ENCODE assay signal across 15 cellular contexts in genomic region chr1:202585591-202585934, GRCh38.
DNase-seq lines count a peak whose midpoint lies in the region; ATAC-seq and TF ChIP-seq lines count a peak whose summit lies in the region.
"Had no signal": no experiment of that assay in that cellular context is flagged by ENCODE, and none has a peak within 500 bp of the region (broad histone marks: within the 10 kb centered on the region; RNA-seq: fewer than 3 reads in every experiment).

No MANE protein-coding gene starts in this region.

- H3K4me3 Mint-ChIP-seq in activated CD4-positive, alpha-beta memory T cell treated with anti-CD3 and anti-CD28 coated beads, Interleukin-2, amount 10 ng/mL, durations not matched to agents 7 days and 5 days = no peak overlapping the region
- H3K4me3 Mint-ChIP-seq: activated CD4-positive, alpha-beta T cell treated with anti-CD3 and anti-CD28 coated beads, Interleukin-2, amount 10 ng/mL, durations not matched to agents 24 days and 14 days; activated T-cell treated with anti-CD3 and anti-CD28 coated beads, Interleukin-2, amount 50 U/mL, for 4 hours had no signal

- no peaks in the 10 kb centered on the region for H3K9me3 Mint-ChIP-seq in activated CD4-positive, alpha-beta memory T cell treated with anti-CD3 and anti-CD28 coated beads, Interleukin-2, amount 10 ng/mL, durations not matched to agents 7 days and 5 days
- H3K9me3 Mint-ChIP-seq: activated CD4-positive, alpha-beta T cell treated with anti-CD3 and anti-CD28 coated beads, Interleukin-2, amount 10 ng/mL, durations not matched to agents 24 days and 14 days; activated T-cell treated with anti-CD3 and anti-CD28 coated beads, Interleukin-2, amount 50 U/mL, for 4 hours had no signal

- H3K27ac ChIP-seq in IMR-90 (ENCODE audit: insufficient read depth, low read length) (0 out of 2 replicates have a peak overlapping the region, but pooled peaks have one; percentile 75), ascending aorta (peak overlapping the region; percentile 90 to 94), mesendoderm (ENCODE audit: low read depth, low read length) (peak overlapping the region; percentile 73), subcutaneous abdominal adipose tissue (ENCODE audit: low read depth, low read length) (peak overlapping the region; percentile 89)

- H3K23ac ChIP-seq in IMR-90 (ENCODE audit: low read depth, low read length) = peak overlapping the region; percentile 96
- H3K23ac ChIP-seq in mesendoderm (ENCODE audit: low read length) = no peak overlapping the region

- H3K4ac ChIP-seq in IMR-90 (ENCODE audit: low read depth, low read length) (peak overlapping the region; percentile 97; the same call in 1 of the 2 replicates), mesendoderm (ENCODE audit: low read depth, low read length) (no peak overlapping the region)

- H3K56ac ChIP-seq in IMR-90 (ENCODE audit: extremely low read depth, insufficient read depth, low read length) = peak overlapping the region; percentile 72; the same call in 1 of the 2 replicates
- no peak overlapping the region for H3K56ac ChIP-seq in mesendoderm (ENCODE audit: low read length)

- no peak for TF ChIP-seq RAD21 in IMR-90 (IDR thresholded peaks at IDR 0.05; ENCODE audit: low read length)

- dilution Hi-C loops in IMR-90 (cut with HindIII; ENCODE audit: low sequenced_read_pairs, unreplicated experiment) = no loop called here

- no peaks in the 10 kb centered on the region for H3K27me3 Mint-ChIP-seq in activated CD4-positive, alpha-beta memory T cell treated with anti-CD3 and anti-CD28 coated beads, Interleukin-2, amount 10 ng/mL, durations not matched to agents 7 days and 5 days
- H3K27me3 Mint-ChIP-seq: activated CD4-positive, alpha-beta T cell treated with anti-CD3 and anti-CD28 coated beads, Interleukin-2, amount 10 ng/mL, durations not matched to agents 24 days and 14 days had no signal

- H2AK5ac ChIP-seq in IMR-90 (ENCODE audit: low read depth, low read length) (peak overlapping the region; percentile 99; the same call in 1 of the 2 replicates), mesendoderm (ENCODE audit: low read length) (no peak overlapping the region)

- DNase-seq in IMR-90 (peak; percentile 47), ascending aorta (ENCODE audit: low spot score in 2 of 2) (no peak), mesendoderm (no peak), Kasumi-1 (lab: John Stamatoyannopoulos, UW) (no peak)
- DNase-seq in activated CD4-positive, alpha-beta memory T cell treated with anti-CD3 and anti-CD28 coated beads, Interleukin-2, amount 10 ng/mL, durations not matched to agents 7 days and 5 days = no peak
- DNase-seq: activated CD4-positive, alpha-beta T cell treated with anti-CD3 and anti-CD28 coated beads, Interleukin-2, amount 10 ng/mL, durations not matched to agents 24 days and 14 days; activated T-cell treated with anti-CD3 and anti-CD28 coated beads, Interleukin-2, amount 50 U/mL, for 4 hours; adrenal gland; cortex of kidney; NCI-H1930; NCI-H82; spleen had no signal

- no peak for TF ChIP-seq POLR2A in IMR-90 (IDR thresholded peaks at IDR 0.05; ENCODE audit: low read depth, low read length)

- no peak for TF ChIP-seq CTCF in IMR-90 (conservative IDR thresholded peaks at IDR 0.05; ENCODE audit: low read depth, low read length)
- no peak for TF ChIP-seq CTCF in ascending aorta (IDR thresholded peaks at IDR 0.05)

- H3K9me3 ChIP-seq in IMR-90 (ENCODE audit: control insufficient read depth, insufficient read depth, low read length) (no peaks in the 10 kb centered on the region), ascending aorta (no peaks in the 10 kb centered on the region), subcutaneous abdominal adipose tissue (ENCODE audit: control insufficient read depth in 5 of 5, low read length in 5 of 5) (no peaks in the 10 kb centered on the region)
- H3K9me3 ChIP-seq: adrenal gland, spleen had no signal

- H4K8ac ChIP-seq in IMR-90 (ENCODE audit: low read depth in 2 of 2, low read length in 2 of 2) = peak overlapping the region; percentile 80 to 95
- H4K8ac ChIP-seq in mesendoderm (ENCODE audit: low read depth, low read length) = no peak overlapping the region

- CTCF ChIA-PET in IMR-90 (lab: Yijun Ruan, JAX) = interaction anchor here (2.1 kb wide), 1 partner anchor 15 kb away, joined by 7 read pairs; no protein-coding TSS in a partner anchor
- CTCF ChIA-PET in activated CD4-positive, alpha-beta memory T cell treated with anti-CD3 and anti-CD28 coated beads, Interleukin-2, amount 10 ng/mL, durations not matched to agents 7 days and 5 days (lab: Charles Lee) = no interaction called here

- H4K91ac ChIP-seq in IMR-90 (ENCODE audit: insufficient read depth, low read depth, low read length) = peak overlapping the region; percentile 99

- H3K9ac ChIP-seq in IMR-90 (ENCODE audit: low read depth, low read length) = 0 out of 2 replicates have a peak overlapping the region, but pooled peaks have one; percentile 16
- no peak overlapping the region for H3K9ac ChIP-seq in mesendoderm (ENCODE audit: low read length)
- H3K9ac ChIP-seq in subcutaneous abdominal adipose tissue (ENCODE audit: low read length in 5 of 5) = peak overlapping the region in 1 of 5 donors; percentile 8

- H2BK5ac ChIP-seq in IMR-90 (ENCODE audit: low read depth, low read length, poor library complexity, severe bottlenecking) (peak overlapping the region; percentile 88), mesendoderm (ENCODE audit: low read length) (no peak overlapping the region)

- no peaks in the 10 kb centered on the region for H4K20me1 ChIP-seq in IMR-90 (ENCODE audit: insufficient read depth, low read length)

- H4K5ac ChIP-seq in IMR-90 (ENCODE audit: low read depth, low read length) = peak overlapping the region; percentile 93; the same call in 1 of the 2 replicates
- no peak overlapping the region for H4K5ac ChIP-seq in mesendoderm (ENCODE audit: low read length)

- H3K4me1 ChIP-seq in IMR-90 (ENCODE audit: control insufficient read depth, insufficient read depth, low read length) (peaks cover 44% of the 10 kb centered on the region), ascending aorta (peaks cover 8 to 48% of the 10 kb centered on the region in 2 donors), mesendoderm (ENCODE audit: control insufficient read depth, low read depth, low read length) (peaks cover 21% of the 10 kb centered on the region), subcutaneous abdominal adipose tissue (ENCODE audit: control insufficient read depth in 5 of 5, insufficient read depth in 5 of 5, low read length in 5 of 5) (peaks cover 11 to 61% (median 50%) of the 10 kb centered on the region in 5 donors)

- peak overlapping the region; percentile 99 for H3K14ac ChIP-seq in IMR-90 (replicated peaks; ENCODE audit: low read depth, low read length)

- in situ Hi-C loops in IMR-90 (cut with MboI; ENCODE audit: low sequenced_read_pairs) = no loop called here

- H2BK15ac ChIP-seq in IMR-90 (ENCODE audit: low read depth, low read length) (peak overlapping the region; percentile 100; the same call in 2 of the 3 replicates), mesendoderm (replicated peaks; ENCODE audit: low read depth) (no peak overlapping the region)

- intact Hi-C loops in IMR-90 (cut with micrococcal nuclease) (loop anchor here (5.0 kb wide), 1 partner anchor 78 kb away; no protein-coding TSS in a partner anchor), ascending aorta (cut with DNase I) (loop anchor here (5.0 to 10.0 kb wide), 2 partner anchors 78 to 381 kb away; no protein-coding TSS in a partner anchor)

- no TSS peak for BruUV-seq in IMR-90 (replicated peaks; lab: Mats Ljungman, UMichigan)

- no peaks in the 10 kb centered on the region for H3K27me3 ChIP-seq in IMR-90 (ENCODE audit: control insufficient read depth, insufficient read depth, low read length)
- no peaks in the 10 kb centered on the region for H3K27me3 ChIP-seq in ascending aorta
- no peaks in the 10 kb centered on the region for H3K27me3 ChIP-seq in mesendoderm (ENCODE audit: insufficient read depth, low read length, poor library complexity)
- H3K27me3 ChIP-seq in subcutaneous abdominal adipose tissue (ENCODE audit: control insufficient read depth in 5 of 5, insufficient read depth in 4 of 5, low read length in 5 of 5) = no peaks in the 10 kb centered on the region
- H3K27me3 ChIP-seq: adrenal gland, spleen had no signal

- POLR2A ChIA-PET in IMR-90 (lab: Charles Lee; ENCODE audit: unreplicated experiment) = no interaction called here
- POLR2A ChIA-PET in activated CD4-positive, alpha-beta memory T cell treated with anti-CD3 and anti-CD28 coated beads, Interleukin-2, amount 10 ng/mL, durations not matched to agents 7 days and 5 days (lab: Charles Lee) = interaction anchor here (1.1 to 1.6 kb wide), 2 partner anchors 9 to 243 kb away, joined by 3 to 10 read pairs; no protein-coding TSS in a partner anchor

- H3K79me1 ChIP-seq in IMR-90 (ENCODE audit: low read depth in 1 of 2, low read length in 2 of 2) (peaks cover 0 to 20% of the 10 kb centered on the region in 2 experiments; a peak in 1 of 4 replicates), mesendoderm (ENCODE audit: low read length) (no peaks in the 10 kb centered on the region)

- no peaks in the 10 kb centered on the region for H3K79me2 ChIP-seq in mesendoderm (ENCODE audit: control insufficient read depth, insufficient read depth, low read length)

- H2AFZ ChIP-seq in IMR-90 (replicated peaks; ENCODE audit: low read length, poor library complexity) = no peak overlapping the region

- peak overlapping the region; percentile 98 for H2BK20ac ChIP-seq in IMR-90 (ENCODE audit: low read depth, low read length)

- H2BK120ac ChIP-seq in IMR-90 (ENCODE audit: low read depth, low read length) (peak overlapping the region; percentile 99), mesendoderm (ENCODE audit: low read depth, low read length) (no peak overlapping the region)

- peaks cover 41% of the 10 kb centered on the region for H3K9me1 ChIP-seq in IMR-90 (ENCODE audit: insufficient read depth, low read length)

- ATAC-seq in IMR-90 (ENCODE audit: low read depth) (no peak), HG03439 (IDR thresholded peaks at IDR 0.05; ENCODE audit: unreplicated experiment) (no peak)
- ATAC-seq: activated T-cell treated with anti-CD3 and anti-CD28 coated beads, Interleukin-2, amount 50 U/mL, for 4 hours had no signal

- no peak overlapping the region for H3K4me2 ChIP-seq in IMR-90 (ENCODE audit: low read depth, low read length)
- no peak overlapping the region for H3K4me2 ChIP-seq in mesendoderm (ENCODE audit: low read length)

- no peak overlapping the region for H3K27ac Mint-ChIP-seq in activated CD4-positive, alpha-beta memory T cell treated with anti-CD3 and anti-CD28 coated beads, Interleukin-2, amount 10 ng/mL, durations not matched to agents 7 days and 5 days
- H3K27ac Mint-ChIP-seq: activated CD4-positive, alpha-beta T cell treated with anti-CD3 and anti-CD28 coated beads, Interleukin-2, amount 10 ng/mL, durations not matched to agents 24 days and 14 days had no signal

- H2AK9ac ChIP-seq in IMR-90 (replicated peaks; ENCODE audit: low read depth, low read length, poor library complexity) = no peak overlapping the region

- H3K4me3 ChIP-seq in IMR-90 (ENCODE audit: insufficient read depth, low read depth, low read length) = no peak overlapping the region
- H3K4me3 ChIP-seq in ascending aorta = no peak overlapping the region
- no peak overlapping the region for H3K4me3 ChIP-seq in mesendoderm (ENCODE audit: low read length)
- H3K4me3 ChIP-seq in subcutaneous abdominal adipose tissue (ENCODE audit: low read depth in 1 of 5, low read length in 5 of 5) = no peak overlapping the region
- H3K4me3 ChIP-seq: adrenal gland, GM12878, spleen had no signal

- H3K18ac ChIP-seq in IMR-90 (ENCODE audit: low read depth, low read length) (peak overlapping the region; percentile 97; the same call in 1 of the 2 replicates), mesendoderm (ENCODE audit: low read length) (peak overlapping the region; percentile 65)

- peaks cover 5% of the 10 kb centered on the region for H3K36me3 ChIP-seq in IMR-90 (ENCODE audit: control insufficient read depth, insufficient read depth, low read length)
- peaks cover 33 to 53% of the 10 kb centered on the region in 2 donors for H3K36me3 ChIP-seq in ascending aorta
- no peaks in the 10 kb centered on the region for H3K36me3 ChIP-seq in mesendoderm (ENCODE audit: control insufficient read depth, insufficient read depth, low read length)
- H3K36me3 ChIP-seq in subcutaneous abdominal adipose tissue (ENCODE audit: control insufficient read depth in 5 of 5, insufficient read depth in 5 of 5, low read length in 5 of 5) = peaks cover 15 to 26% (median 20%) of the 10 kb centered on the region in 5 donors

- peaks cover 14% of the 10 kb centered on the region for H3K4me1 Mint-ChIP-seq in activated CD4-positive, alpha-beta memory T cell treated with anti-CD3 and anti-CD28 coated beads, Interleukin-2, amount 10 ng/mL, durations not matched to agents 7 days and 5 days

- peaks cover 2% of the 10 kb centered on the region for H3K36me3 Mint-ChIP-seq in activated CD4-positive, alpha-beta memory T cell treated with anti-CD3 and anti-CD28 coated beads, Interleukin-2, amount 10 ng/mL, durations not matched to agents 7 days and 5 days (ENCODE audit: low read depth)
